1 cellular context compared by ENCODE assay signal in the genomic region with DNA sequence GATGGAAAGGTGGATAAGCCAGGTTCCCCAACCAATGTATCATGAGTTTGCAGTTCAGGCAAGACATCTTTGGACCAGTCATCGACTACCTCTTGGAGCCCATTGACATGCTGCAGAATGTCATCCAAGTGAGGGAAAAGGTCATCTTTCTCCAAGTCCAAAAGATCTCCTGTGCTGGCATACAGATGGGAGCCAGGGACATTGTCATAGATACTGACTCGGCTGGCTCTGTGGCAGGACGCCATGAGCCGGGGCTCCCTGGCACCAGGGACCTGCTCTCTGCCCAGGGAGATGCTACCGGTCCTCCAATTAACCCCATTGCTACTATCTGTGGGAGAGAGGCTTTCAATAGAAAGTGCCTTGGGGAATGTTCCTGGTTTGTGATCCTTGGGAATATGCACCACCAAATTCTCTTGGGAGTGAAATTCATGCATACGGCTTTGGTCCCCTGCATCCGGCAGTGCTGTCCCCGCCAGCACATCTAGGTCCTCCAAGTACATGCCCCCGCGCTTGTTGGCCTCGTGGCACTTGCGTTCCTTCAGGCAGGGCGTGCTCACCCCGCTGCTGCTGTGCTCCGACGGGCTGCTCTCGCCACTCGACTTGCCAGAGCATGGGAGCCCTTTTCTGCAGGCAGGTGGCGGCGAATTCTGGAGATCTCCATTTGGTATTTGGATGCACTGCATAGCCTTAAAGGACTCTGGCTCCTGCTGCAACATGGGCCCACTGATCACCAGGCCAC.
TF ChIP-seq lines count a peak whose summit lies in the region.

No MANE protein-coding gene starts in this region.

TF ChIP-seq in IMR-90, 13 proteins besides CTCF, POLR2A, EP300 and RAD21:
- TF ChIP-seq RFX5 (IDR thresholded peaks at IDR 0.05; ENCODE audit: low read depth, low read length) (no peak), NFE2L2 (IDR thresholded peaks at IDR 0.05; ENCODE audit: low read depth, low read length) (no peak), MAFK (IDR thresholded peaks at IDR 0.05; ENCODE audit: low read depth, low read length) (no peak), MAZ (IDR thresholded peaks at IDR 0.05; ENCODE audit: borderline replicate concordance, low read depth, low read length) (no peak), SMC3 (IDR thresholded peaks at IDR 0.05; ENCODE audit: low read depth, low read length) (no peak), BHLHE40 (IDR thresholded peaks at IDR 0.05; ENCODE audit: low read depth, low read length) (no peak), CEBPB (IDR thresholded peaks at IDR 0.05; ENCODE audit: low read depth, low read length) (no peak), CHD1 (IDR thresholded peaks at IDR 0.05; ENCODE audit: low read depth, low read length) (no peak), MXI1 (IDR thresholded peaks at IDR 0.05; ENCODE audit: borderline replicate concordance, low read depth, low read length) (no peak), FOS (IDR thresholded peaks at IDR 0.05; ENCODE audit: low read depth, low read length) (no peak), RCOR1 (IDR thresholded peaks at IDR 0.05; ENCODE audit: insufficient replicate concordance, low read length) (no peak)
- TF ChIP-seq, protein P1, sequence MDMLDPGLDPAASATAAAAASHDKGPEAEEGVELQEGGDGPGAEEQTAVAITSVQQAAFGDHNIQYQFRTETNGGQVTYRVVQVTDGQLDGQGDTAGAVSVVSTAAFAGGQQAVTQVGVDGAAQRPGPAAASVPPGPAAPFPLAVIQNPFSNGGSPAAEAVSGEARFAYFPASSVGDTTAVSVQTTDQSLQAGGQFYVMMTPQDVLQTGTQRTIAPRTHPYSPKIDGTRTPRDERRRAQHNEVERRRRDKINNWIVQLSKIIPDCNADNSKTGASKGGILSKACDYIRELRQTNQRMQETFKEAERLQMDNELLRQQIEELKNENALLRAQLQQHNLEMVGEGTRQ (IDR thresholded peaks at IDR 0.05; ENCODE audit: low read depth, low read length) = no peak
- TF ChIP-seq, protein P2, sequence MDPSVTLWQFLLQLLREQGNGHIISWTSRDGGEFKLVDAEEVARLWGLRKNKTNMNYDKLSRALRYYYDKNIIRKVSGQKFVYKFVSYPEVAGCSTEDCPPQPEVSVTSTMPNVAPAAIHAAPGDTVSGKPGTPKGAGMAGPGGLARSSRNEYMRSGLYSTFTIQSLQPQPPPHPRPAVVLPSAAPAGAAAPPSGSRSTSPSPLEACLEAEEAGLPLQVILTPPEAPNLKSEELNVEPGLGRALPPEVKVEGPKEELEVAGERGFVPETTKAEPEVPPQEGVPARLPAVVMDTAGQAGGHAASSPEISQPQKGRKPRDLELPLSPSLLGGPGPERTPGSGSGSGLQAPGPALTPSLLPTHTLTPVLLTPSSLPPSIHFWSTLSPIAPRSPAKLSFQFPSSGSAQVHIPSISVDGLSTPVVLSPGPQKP (IDR thresholded peaks at IDR 0.05; ENCODE audit: borderline replicate concordance, low read depth, low read length) = no peak
TF ChIP-seq in IMR-90: peak in this region for 0.
